ENCODE assay signal across 1 cellular context in the genomic region with DNA sequence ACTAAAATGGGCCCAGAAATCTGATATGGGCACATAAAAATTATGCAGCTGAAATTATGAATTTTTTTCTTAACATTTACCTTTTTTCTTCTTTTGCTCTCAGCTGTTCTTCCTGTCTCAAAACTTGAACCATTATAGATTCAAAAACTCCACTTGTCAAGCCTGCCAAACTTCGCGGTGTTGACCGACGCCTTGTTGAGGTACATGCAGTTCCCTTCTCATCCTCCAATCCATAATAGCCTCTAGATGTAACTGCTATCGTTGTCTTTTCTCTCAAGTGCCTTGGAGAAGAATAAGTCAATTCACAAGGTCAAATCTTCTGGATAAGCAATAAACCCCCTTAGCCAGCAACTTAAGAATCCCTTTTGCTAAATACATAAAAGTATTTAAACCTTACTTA.
TF ChIP-seq lines count a peak whose summit lies in the region.

No MANE protein-coding gene starts in this region.

TF ChIP-seq in K562, 482 proteins besides CTCF, POLR2A, EP300 and RAD21 (continued from another document):
- TF ChIP-seq, protein P1, sequence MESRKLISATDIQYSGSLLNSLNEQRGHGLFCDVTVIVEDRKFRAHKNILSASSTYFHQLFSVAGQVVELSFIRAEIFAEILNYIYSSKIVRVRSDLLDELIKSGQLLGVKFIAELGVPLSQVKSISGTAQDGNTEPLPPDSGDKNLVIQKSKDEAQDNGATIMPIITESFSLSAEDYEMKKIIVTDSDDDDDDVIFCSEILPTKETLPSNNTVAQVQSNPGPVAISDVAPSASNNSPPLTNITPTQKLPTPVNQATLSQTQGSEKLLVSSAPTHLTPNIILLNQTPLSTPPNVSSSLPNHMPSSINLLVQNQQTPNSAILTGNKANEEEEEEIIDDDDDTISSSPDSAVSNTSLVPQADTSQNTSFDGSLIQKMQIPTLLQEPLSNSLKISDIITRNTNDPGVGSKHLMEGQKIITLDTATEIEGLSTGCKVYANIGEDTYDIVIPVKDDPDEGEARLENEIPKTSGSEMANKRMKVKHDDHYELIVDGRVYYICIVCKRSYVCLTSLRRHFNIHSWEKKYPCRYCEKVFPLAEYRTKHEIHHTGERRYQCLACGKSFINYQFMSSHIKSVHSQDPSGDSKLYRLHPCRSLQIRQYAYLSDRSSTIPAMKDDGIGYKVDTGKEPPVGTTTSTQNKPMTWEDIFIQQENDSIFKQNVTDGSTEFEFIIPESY (CRISPR knock-in tag; IDR thresholded peaks at IDR 0.05), result peak; percentile 63
- TF ChIP-seq FOXM1 (IDR thresholded peaks at IDR 0.05; ENCODE audit: low read depth) (no peak), FOXM1 (CRISPR knock-in tag; IDR thresholded peaks at IDR 0.05; ENCODE audit: low read depth) (no peak)
